33 cellular contexts compared by ENCODE assay signal in the genomic region with DNA sequence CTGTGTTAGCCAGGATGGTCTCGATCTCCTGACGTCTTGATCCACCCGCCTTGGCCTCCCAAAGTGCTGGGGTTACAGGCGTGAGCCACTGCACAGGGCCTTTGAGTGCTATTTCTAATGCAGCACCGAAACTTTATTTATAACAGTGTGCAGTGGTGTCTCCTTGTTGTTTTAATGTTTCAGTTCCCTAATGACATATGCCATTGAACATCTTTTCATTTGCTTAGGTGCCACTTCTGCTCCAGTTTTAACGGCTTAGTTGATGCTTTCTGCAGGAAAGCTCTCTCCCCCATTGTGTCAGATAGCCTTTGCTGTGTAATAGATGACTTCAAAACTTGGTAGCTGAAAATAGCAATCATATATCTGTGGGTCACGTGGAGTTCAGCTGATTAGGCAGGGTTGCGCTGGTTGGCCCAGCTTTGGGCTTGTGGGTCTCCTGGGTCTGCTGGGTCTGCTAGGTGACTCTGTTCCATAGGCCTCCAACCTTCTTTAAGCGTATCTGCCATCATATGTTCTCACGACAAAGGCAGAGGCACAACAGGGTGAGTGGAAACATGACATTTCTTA.
DNase-seq lines count a peak whose midpoint lies in the region; ATAC-seq, FAIRE-seq and TF ChIP-seq lines count a peak whose summit lies in the region.
"Had no signal": no experiment of that assay in that cellular context is flagged by ENCODE, and none has a peak within 500 bp of the region (broad histone marks: within the 10 kb centered on the region; RNA-seq: fewer than 3 reads in every experiment).

No MANE protein-coding gene starts in this region.

- no peak for FAIRE-seq in K562 (lab: Jason Lieb, UNC)
- FAIRE-seq: colon, endothelial cell of umbilical vein, GM12891 had no signal

- in situ Hi-C loops in K562 (cut with MboI) = no loop called here

- H3K27me3 ChIP-seq in K562 (ENCODE audit: control insufficient read depth in 2 of 2, insufficient read depth in 2 of 2, low read length in 2 of 2) = no peaks in the 10 kb centered on the region
- no peaks in the 10 kb centered on the region for H3K27me3 ChIP-seq in body of pancreas
- H3K27me3 ChIP-seq: ascending aorta, cardiac muscle cell, gastrocnemius medialis, right lobe of liver, spleen, testis, uterus had no signal

- no peak overlapping the region for H2AFZ ChIP-seq in K562 (ENCODE audit: low read depth, low read length)

- H3K9me1 ChIP-seq in K562 (ENCODE audit: control insufficient read depth, insufficient read depth, low read length) = no peaks in the 10 kb centered on the region

- H3K27ac ChIP-seq in K562 (ENCODE audit: extremely low read depth, low read depth, low read length) = no peak overlapping the region
- no peak overlapping the region for H3K27ac ChIP-seq in body of pancreas
- H3K27ac ChIP-seq: ascending aorta, cardiac muscle cell, gastrocnemius medialis, lower lobe of right lung, right lobe of liver, spleen, testis, uterus, WERI-Rb-1 had no signal

- ATAC-seq in GM18498 (IDR thresholded peaks at IDR 0.05; ENCODE audit: unreplicated experiment) (peak; percentile 80), GM21381 (IDR thresholded peaks at IDR 0.05; ENCODE audit: unreplicated experiment) (peak; percentile 80), HG03280 (IDR thresholded peaks at IDR 0.05; ENCODE audit: unreplicated experiment) (peak; percentile 66), K562 (no peak), GM21515 (IDR thresholded peaks at IDR 0.05; ENCODE audit: unreplicated experiment) (no peak), HG03439 (IDR thresholded peaks at IDR 0.05; ENCODE audit: unreplicated experiment) (no peak), body of pancreas (no peak)
- ATAC-seq: gastrocnemius medialis; lower lobe of right lung; mucosa of descending colon; natural killer cell; right lobe of liver; stimulated activated naive CD8-positive, alpha-beta T cell treated with anti-CD3 and anti-CD28 coated beads, Interleukin-15, Interleukin-2, amounts not matched to agents 100 U/mL and 50 U/mL, for 24 hours had no signal

- CTCF ChIA-PET in K562 (lab: Yijun Ruan, JAX; ENCODE audit: low intra/inter-chr PET ratio) = no interaction called here

- H3K4me1 ChIP-seq in K562 (replicated peaks in 1 of 2; ENCODE audit: control insufficient read depth in 2 of 2, insufficient read depth in 2 of 2, low read length in 2 of 2) = no peaks in the 10 kb centered on the region
- no peaks in the 10 kb centered on the region for H3K4me1 ChIP-seq in body of pancreas
- H3K4me1 ChIP-seq: ascending aorta, gastrocnemius medialis, lower lobe of right lung, right lobe of liver, spleen, testis, uterus had no signal

- H3K9me3 ChIP-seq in K562 (replicated peaks; ENCODE audit: control insufficient read depth, insufficient read depth, low read depth, low read length) = no peaks in the 10 kb centered on the region
- H3K9me3 ChIP-seq in body of pancreas = no peaks in the 10 kb centered on the region
- H3K9me3 ChIP-seq: ascending aorta, gastrocnemius medialis, lower lobe of right lung, mucosa of descending colon, right lobe of liver, spleen, testis, uterus had no signal

- no peak overlapping the region for H3K4me2 ChIP-seq in K562 (ENCODE audit: insufficient read depth, low read length)

- TF ChIP-seq CTCF in K562 (IDR thresholded peaks at IDR 0.05 in 2 of 3, conservative IDR thresholded peaks at IDR 0.05 in 1 of 3; ENCODE audit: insufficient read depth in 2 of 3, low read depth in 1 of 3, low read length in 3 of 3) = no peak
- TF ChIP-seq CTCF in GM10266 (IDR thresholded peaks at IDR 0.05; ENCODE audit: control insufficient read depth, insufficient read depth, low read depth, missing control alignments) = no peak
- TF ChIP-seq CTCF in body of pancreas (IDR thresholded peaks at IDR 0.05) = no peak

- H3K36me3 ChIP-seq in K562 (ENCODE audit: control insufficient read depth, insufficient read depth, low read length) = no peaks in the 10 kb centered on the region
- no peaks in the 10 kb centered on the region for H3K36me3 ChIP-seq in body of pancreas (replicated peaks in 1 of 2; ENCODE audit: insufficient read depth in 1 of 2, low read depth in 2 of 2)
- H3K36me3 ChIP-seq: ascending aorta, cardiac muscle cell, gastrocnemius medialis, lower lobe of right lung, right lobe of liver, spleen, uterus, WERI-Rb-1 had no signal

- intact Hi-C loops in K562 (cut with micrococcal nuclease) (no loop called here), body of pancreas (cut with DNase I) (no loop called here)

- H3K79me2 ChIP-seq in K562 (ENCODE audit: control insufficient read depth, insufficient read depth, low read length) = no peaks in the 10 kb centered on the region

- POLR2A ChIA-PET in K562 (lab: Yijun Ruan, JAX) = no interaction called here

- no TSS peak for BruUV-seq in K562 (replicated peaks; lab: Mats Ljungman, UMichigan)

- no peak overlapping the region for H3K4me3 ChIP-seq in K562
- no peak overlapping the region for H3K4me3 ChIP-seq in body of pancreas
- H3K4me3 ChIP-seq: ascending aorta, cardiac muscle cell, gastrocnemius medialis, lower lobe of right lung, mucosa of descending colon, right lobe of liver, spleen, testis, uterus had no signal

- TF ChIP-seq POLR2A in K562 (conservative IDR thresholded peaks at IDR 0.05) = no peak
- TF ChIP-seq POLR2A in body of pancreas (IDR thresholded peaks at IDR 0.05) = no peak

- H3K9ac ChIP-seq in K562 (ENCODE audit: insufficient read depth in 1 of 2, low read depth in 2 of 2, low read length in 2 of 2) = no peak overlapping the region

- TF ChIP-seq EP300 in K562 (IDR thresholded peaks at IDR 0.05; ENCODE audit: low read length) = no peak

- H4K20me1 ChIP-seq in K562 (replicated peaks; ENCODE audit: control insufficient read depth, insufficient read depth, low read length) = no peaks in the 10 kb centered on the region

- DNase-seq in K562 (ENCODE audit: extremely low read depth in 1 of 4, low spot score in 3 of 4) = no peak
- DNase-seq in GM10266 (ENCODE audit: extremely low spot score) = no peak
- DNase-seq in body of pancreas = no peak
- DNase-seq: activated CD4-positive, alpha-beta T cell treated with anti-CD3 and anti-CD28 coated beads, Interleukin-2, amount 10 ng/mL, durations not matched to agents 24 days and 14 days; activated effector memory CD4-positive, alpha-beta T cell treated with anti-CD3 and anti-CD28 coated beads, Interleukin-2, amount 50 U/mL, for 16 hours; activated T-cell treated with anti-CD3 and anti-CD28 coated beads, Interleukin-2, amount 50 U/mL, for 1 hour; CD8-positive, alpha-beta memory T cell; gastrocnemius medialis; IMR-90; kidney glomerular epithelial cell; lower lobe of right lung; mucosa of descending colon; natural killer cell; NCI-H1436 treated with DMSO at 0.1 percent for 48 hours; NCI-H774; nucleus accumbens; right lobe of liver; spleen; stimulated activated CD4-positive, alpha-beta T cell treated with anti-CD3 and anti-CD28 coated beads, Interleukin-2, amount 100 ng/mL, for 24 hours; stimulated activated naive CD8-positive, alpha-beta T cell treated with anti-CD3 and anti-CD28 coated beads, Interleukin-15, Interleukin-2, amounts not matched to agents 100 U/mL and 50 U/mL, for 24 hours; testis; uterus; WERI-Rb-1 had no signal

- TF ChIP-seq RAD21 in K562 (CRISPR knock-in tag; conservative IDR thresholded peaks at IDR 0.05 in 1 of 2, IDR thresholded peaks at IDR 0.05 in 1 of 2) = no peak

- 2% methylated on average over 10 of the region's 10 CpGs for WGBS in K562 (ENCODE audit: insufficient coverage, low coverage, missing lambda C conversion rate)
- WGBS in body of pancreas, 2 donors = 71 to 72% methylated on average over 10 of the region's 10 CpGs

TF ChIP-seq in K562, 482 proteins besides CTCF, POLR2A, EP300 and RAD21 (continues in another document):
- TF ChIP-seq, protein P1, sequence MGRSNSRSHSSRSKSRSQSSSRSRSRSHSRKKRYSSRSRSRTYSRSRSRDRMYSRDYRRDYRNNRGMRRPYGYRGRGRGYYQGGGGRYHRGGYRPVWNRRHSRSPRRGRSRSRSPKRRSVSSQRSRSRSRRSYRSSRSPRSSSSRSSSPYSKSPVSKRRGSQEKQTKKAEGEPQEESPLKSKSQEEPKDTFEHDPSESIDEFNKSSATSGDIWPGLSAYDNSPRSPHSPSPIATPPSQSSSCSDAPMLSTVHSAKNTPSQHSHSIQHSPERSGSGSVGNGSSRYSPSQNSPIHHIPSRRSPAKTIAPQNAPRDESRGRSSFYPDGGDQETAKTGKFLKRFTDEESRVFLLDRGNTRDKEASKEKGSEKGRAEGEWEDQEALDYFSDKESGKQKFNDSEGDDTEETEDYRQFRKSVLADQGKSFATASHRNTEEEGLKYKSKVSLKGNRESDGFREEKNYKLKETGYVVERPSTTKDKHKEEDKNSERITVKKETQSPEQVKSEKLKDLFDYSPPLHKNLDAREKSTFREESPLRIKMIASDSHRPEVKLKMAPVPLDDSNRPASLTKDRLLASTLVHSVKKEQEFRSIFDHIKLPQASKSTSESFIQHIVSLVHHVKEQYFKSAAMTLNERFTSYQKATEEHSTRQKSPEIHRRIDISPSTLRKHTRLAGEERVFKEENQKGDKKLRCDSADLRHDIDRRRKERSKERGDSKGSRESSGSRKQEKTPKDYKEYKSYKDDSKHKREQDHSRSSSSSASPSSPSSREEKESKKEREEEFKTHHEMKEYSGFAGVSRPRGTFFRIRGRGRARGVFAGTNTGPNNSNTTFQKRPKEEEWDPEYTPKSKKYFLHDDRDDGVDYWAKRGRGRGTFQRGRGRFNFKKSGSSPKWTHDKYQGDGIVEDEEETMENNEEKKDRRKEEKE (IDR thresholded peaks at IDR 0.05; ENCODE audit: borderline replicate concordance in 1 of 2, control insufficient read depth in 1 of 2, low read depth in 2 of 2, low read length in 1 of 2) = no peak
- TF ChIP-seq ZNF408 (CRISPR knock-in tag; IDR thresholded peaks at IDR 0.05; ENCODE audit: low read depth) = no peak
- TF ChIP-seq TAF1 (IDR thresholded peaks at IDR 0.05; ENCODE audit: control insufficient read depth, extremely low read depth, insufficient read depth, low read length, severe bottlenecking) = no peak

Comparison
In these comparisons a context has a peak if more than half of its experiments do, and no peak if none do; other contexts are left out.
1. ATAC-seq: peak in GM18498 (single experiment), GM21381 (single experiment) and HG03280 (single experiment); none in K562 (single experiment), GM21515 (single experiment), HG03439 (single experiment) and body of pancreas (single experiment).